Comparison of ENCODE assay signal across 1 cellular context in the genomic region with DNA sequence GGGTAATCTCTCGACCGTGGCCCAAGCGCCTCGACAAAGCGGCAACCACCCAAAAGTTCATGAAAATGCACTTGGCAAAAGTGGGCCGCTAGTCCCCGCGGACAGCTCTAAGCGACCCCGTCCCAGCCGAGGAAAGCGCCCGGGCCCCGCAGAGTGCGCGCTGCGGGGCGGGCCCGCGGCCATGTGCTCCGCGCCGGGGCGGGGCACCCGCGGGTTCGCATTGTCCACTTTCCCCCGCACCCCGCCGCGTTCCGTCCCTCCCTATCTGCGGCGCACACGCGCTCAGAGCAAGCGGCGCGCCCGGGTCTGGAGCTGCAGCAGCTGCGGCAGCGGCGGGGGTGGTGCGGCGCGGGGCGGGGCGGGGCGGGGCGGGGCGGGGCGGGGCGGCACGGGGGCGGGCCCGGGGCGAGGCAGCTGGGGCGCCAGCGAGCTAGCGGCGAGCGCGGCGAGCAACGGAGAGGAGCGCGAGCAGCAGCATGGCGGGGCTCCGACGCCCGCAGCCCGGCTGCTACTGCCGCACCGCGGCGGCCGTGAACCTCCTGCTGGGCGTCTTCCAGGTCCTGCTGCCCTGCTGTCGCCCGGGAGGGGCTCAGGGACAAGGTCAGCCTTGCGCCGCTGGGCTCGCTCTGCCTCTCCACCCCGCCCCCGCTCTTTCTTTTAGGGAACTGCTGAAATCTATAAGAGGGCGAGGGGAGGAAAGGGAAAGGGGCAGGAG.
TF ChIP-seq lines count a peak whose summit lies in the region.

A gene with protein sequence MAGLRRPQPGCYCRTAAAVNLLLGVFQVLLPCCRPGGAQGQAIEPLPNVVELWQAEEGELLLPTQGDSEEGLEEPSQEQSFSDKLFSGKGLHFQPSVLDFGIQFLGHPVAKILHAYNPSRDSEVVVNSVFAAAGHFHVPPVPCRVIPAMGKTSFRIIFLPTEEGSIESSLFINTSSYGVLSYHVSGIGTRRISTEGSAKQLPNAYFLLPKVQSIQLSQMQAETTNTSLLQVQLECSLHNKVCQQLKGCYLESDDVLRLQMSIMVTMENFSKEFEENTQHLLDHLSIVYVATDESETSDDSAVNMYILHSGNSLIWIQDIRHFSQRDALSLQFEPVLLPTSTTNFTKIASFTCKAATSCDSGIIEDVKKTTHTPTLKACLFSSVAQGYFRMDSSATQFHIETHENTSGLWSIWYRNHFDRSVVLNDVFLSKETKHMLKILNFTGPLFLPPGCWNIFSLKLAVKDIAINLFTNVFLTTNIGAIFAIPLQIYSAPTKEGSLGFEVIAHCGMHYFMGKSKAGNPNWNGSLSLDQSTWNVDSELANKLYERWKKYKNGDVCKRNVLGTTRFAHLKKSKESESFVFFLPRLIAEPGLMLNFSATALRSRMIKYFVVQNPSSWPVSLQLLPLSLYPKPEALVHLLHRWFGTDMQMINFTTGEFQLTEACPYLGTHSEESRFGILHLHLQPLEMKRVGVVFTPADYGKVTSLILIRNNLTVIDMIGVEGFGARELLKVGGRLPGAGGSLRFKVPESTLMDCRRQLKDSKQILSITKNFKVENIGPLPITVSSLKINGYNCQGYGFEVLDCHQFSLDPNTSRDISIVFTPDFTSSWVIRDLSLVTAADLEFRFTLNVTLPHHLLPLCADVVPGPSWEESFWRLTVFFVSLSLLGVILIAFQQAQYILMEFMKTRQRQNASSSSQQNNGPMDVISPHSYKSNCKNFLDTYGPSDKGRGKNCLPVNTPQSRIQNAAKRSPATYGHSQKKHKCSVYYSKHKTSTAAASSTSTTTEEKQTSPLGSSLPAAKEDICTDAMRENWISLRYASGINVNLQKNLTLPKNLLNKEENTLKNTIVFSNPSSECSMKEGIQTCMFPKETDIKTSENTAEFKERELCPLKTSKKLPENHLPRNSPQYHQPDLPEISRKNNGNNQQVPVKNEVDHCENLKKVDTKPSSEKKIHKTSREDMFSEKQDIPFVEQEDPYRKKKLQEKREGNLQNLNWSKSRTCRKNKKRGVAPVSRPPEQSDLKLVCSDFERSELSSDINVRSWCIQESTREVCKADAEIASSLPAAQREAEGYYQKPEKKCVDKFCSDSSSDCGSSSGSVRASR (N-terminal part only) (plus strand): TSS at position 439 of the 715 bp plus-strand sequence. CDS start 38 bp downstream, at position 477.

TF ChIP-seq in Ishikawa, 13 proteins besides CTCF, POLR2A, EP300 and RAD21 (continued from another document):
- TF ChIP-seq, protein P1, sequence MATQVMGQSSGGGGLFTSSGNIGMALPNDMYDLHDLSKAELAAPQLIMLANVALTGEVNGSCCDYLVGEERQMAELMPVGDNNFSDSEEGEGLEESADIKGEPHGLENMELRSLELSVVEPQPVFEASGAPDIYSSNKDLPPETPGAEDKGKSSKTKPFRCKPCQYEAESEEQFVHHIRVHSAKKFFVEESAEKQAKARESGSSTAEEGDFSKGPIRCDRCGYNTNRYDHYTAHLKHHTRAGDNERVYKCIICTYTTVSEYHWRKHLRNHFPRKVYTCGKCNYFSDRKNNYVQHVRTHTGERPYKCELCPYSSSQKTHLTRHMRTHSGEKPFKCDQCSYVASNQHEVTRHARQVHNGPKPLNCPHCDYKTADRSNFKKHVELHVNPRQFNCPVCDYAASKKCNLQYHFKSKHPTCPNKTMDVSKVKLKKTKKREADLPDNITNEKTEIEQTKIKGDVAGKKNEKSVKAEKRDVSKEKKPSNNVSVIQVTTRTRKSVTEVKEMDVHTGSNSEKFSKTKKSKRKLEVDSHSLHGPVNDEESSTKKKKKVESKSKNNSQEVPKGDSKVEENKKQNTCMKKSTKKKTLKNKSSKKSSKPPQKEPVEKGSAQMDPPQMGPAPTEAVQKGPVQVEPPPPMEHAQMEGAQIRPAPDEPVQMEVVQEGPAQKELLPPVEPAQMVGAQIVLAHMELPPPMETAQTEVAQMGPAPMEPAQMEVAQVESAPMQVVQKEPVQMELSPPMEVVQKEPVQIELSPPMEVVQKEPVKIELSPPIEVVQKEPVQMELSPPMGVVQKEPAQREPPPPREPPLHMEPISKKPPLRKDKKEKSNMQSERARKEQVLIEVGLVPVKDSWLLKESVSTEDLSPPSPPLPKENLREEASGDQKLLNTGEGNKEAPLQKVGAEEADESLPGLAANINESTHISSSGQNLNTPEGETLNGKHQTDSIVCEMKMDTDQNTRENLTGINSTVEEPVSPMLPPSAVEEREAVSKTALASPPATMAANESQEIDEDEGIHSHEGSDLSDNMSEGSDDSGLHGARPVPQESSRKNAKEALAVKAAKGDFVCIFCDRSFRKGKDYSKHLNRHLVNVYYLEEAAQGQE (IDR thresholded peaks at IDR 0.05; ENCODE audit: low read depth): no peak
- TF ChIP-seq, protein P2, sequence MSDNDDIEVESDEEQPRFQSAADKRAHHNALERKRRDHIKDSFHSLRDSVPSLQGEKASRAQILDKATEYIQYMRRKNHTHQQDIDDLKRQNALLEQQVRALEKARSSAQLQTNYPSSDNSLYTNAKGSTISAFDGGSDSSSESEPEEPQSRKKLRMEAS (IDR thresholded peaks at IDR 0.05): peak; percentile 83
- TF ChIP-seq ZBTB7A (IDR thresholded peaks at IDR 0.05; ENCODE audit: low read depth): no peak
